ENCODE assay signal across 13 cellular contexts in genomic region chr4:173367946-173368345, GRCh38. TPM values are rescaled to one million over a fixed set of nuclear protein-coding genes. Genes with fewer than 3 reads are reported as not detected.
DNase-seq lines count a peak whose midpoint lies in the region; ATAC-seq lines count a peak whose summit lies in the region.
"Had no signal": no experiment of that assay in that cellular context is flagged by ENCODE, and none has a peak within 500 bp of the region (broad histone marks: within the 10 kb centered on the region; RNA-seq: fewer than 3 reads in every experiment).

No MANE protein-coding gene starts in this region.

- peaks cover 14% of the 10 kb centered on the region for H3K27me3 Mint-ChIP-seq in activated naive CD8-positive, alpha-beta T cell treated with anti-CD3 and anti-CD28 coated beads for 36 hours
- peaks cover 17% of the 10 kb centered on the region for H3K27me3 Mint-ChIP-seq in activated naive CD8-positive, alpha-beta T cell treated with anti-CD3 and anti-CD28 coated beads, Interleukin-2, amount 50 U/mL, for 24 hours

- H3K4me3 Mint-ChIP-seq in activated naive CD8-positive, alpha-beta T cell treated with anti-CD3 and anti-CD28 coated beads for 36 hours = peak overlapping the region; percentile 6
- H3K4me3 Mint-ChIP-seq in activated naive CD8-positive, alpha-beta T cell treated with anti-CD3 and anti-CD28 coated beads, Interleukin-2, amount 50 U/mL, for 24 hours = no peak overlapping the region
- H3K4me3 Mint-ChIP-seq: CD14-positive monocyte; stimulated activated memory B cell treated with anti-CD40 and anti-IgM and Interleukin-4, amounts not matched to agents 10 μg/mL and 1 μg/mL and 100 μg/mL, for 72 hours had no signal

- peak overlapping the region; percentile 2 for H3K27ac ChIP-seq in epithelial cell of prostate

- no peak for DNase-seq in activated naive CD8-positive, alpha-beta T cell treated with anti-CD3 and anti-CD28 coated beads for 36 hours
- DNase-seq in activated naive CD8-positive, alpha-beta T cell treated with anti-CD3 and anti-CD28 coated beads, Interleukin-2, amount 50 U/mL, for 24 hours = no peak
- DNase-seq in RPMI7951 (ENCODE audit: low read depth) = peak; percentile 62
- DNase-seq in epithelial cell of prostate (ENCODE audit: low read depth, low spot score) = no peak
- peak; percentile 36 for DNase-seq in superior temporal gyrus (ENCODE audit: extremely low spot score)
- no peak for DNase-seq in activated CD4-positive, CD25-positive, alpha-beta regulatory T cell (lab: John Stamatoyannopoulos, UW)
- DNase-seq in effector CD4-positive, alpha-beta T cell = no peak
- DNase-seq in G401 (ENCODE audit: low spot score) = no peak
- DNase-seq: activated CD4-positive, alpha-beta T cell treated with anti-CD3 and anti-CD28 coated beads for 4 hours; islet precursor cell had no signal

- H3K4me1 Mint-ChIP-seq in activated naive CD8-positive, alpha-beta T cell treated with anti-CD3 and anti-CD28 coated beads for 36 hours = peaks cover 21% of the 10 kb centered on the region
- peaks cover 31% of the 10 kb centered on the region for H3K4me1 Mint-ChIP-seq in activated naive CD8-positive, alpha-beta T cell treated with anti-CD3 and anti-CD28 coated beads, Interleukin-2, amount 50 U/mL, for 24 hours

- ATAC-seq in activated naive CD8-positive, alpha-beta T cell treated with anti-CD3 and anti-CD28 coated beads, Interleukin-2, amount 50 U/mL, for 24 hours = no peak
- ATAC-seq: stimulated activated memory B cell treated with anti-CD40 and anti-IgM and Interleukin-4, amounts not matched to agents 10 μg/mL and 1 μg/mL and 100 μg/mL, for 72 hours had no signal

- no peaks in the 10 kb centered on the region for H3K9me3 Mint-ChIP-seq in activated naive CD8-positive, alpha-beta T cell treated with anti-CD3 and anti-CD28 coated beads for 36 hours
- no peaks in the 10 kb centered on the region for H3K9me3 Mint-ChIP-seq in activated naive CD8-positive, alpha-beta T cell treated with anti-CD3 and anti-CD28 coated beads, Interleukin-2, amount 50 U/mL, for 24 hours
- H3K9me3 Mint-ChIP-seq: stimulated activated memory B cell treated with anti-CD40 and anti-IgM and Interleukin-4, amounts not matched to agents 10 μg/mL and 1 μg/mL and 100 μg/mL, for 72 hours had no signal

- H3K27ac Mint-ChIP-seq in activated naive CD8-positive, alpha-beta T cell treated with anti-CD3 and anti-CD28 coated beads for 36 hours = no peak overlapping the region
- H3K27ac Mint-ChIP-seq in activated naive CD8-positive, alpha-beta T cell treated with anti-CD3 and anti-CD28 coated beads, Interleukin-2, amount 50 U/mL, for 24 hours = no peak overlapping the region
- H3K27ac Mint-ChIP-seq: stimulated activated memory B cell treated with anti-CD40 and anti-IgM and Interleukin-4, amounts not matched to agents 10 μg/mL and 1 μg/mL and 100 μg/mL, for 72 hours had no signal

- H3K36me3 Mint-ChIP-seq in activated naive CD8-positive, alpha-beta T cell treated with anti-CD3 and anti-CD28 coated beads for 36 hours = peaks cover 8% of the 10 kb centered on the region
- H3K36me3 Mint-ChIP-seq in activated naive CD8-positive, alpha-beta T cell treated with anti-CD3 and anti-CD28 coated beads, Interleukin-2, amount 50 U/mL, for 24 hours (ENCODE audit: low read depth) = no peaks in the 10 kb centered on the region
- H3K36me3 Mint-ChIP-seq: CD14-positive monocyte; stimulated activated memory B cell treated with anti-CD40 and anti-IgM and Interleukin-4, amounts not matched to agents 10 μg/mL and 1 μg/mL and 100 μg/mL, for 72 hours had no signal

- in situ Hi-C loops in G401 (cut with HindIII; ENCODE audit: low sequenced_read_pairs) = no loop called here

RNA-seq across cellular contexts. Expression of gene SAP30, which starts 2.8 kb away (rescaled TPM):
- 10 to 100 TPM; 24.6 to 25.0 TPM for total RNA-seq in activated naive CD8-positive, alpha-beta T cell treated with anti-CD3 and anti-CD28 coated beads for 36 hours
- 54.4 and 67.5 TPM in 2 replicates for total RNA-seq in RPMI7951 (2014; rRNA removed; shearing (Covaris generic))
- 34.0 and 37.1 TPM in 2 replicates for total RNA-seq in G401 (2014; rRNA removed; shearing (Covaris generic))

RNA-seq across cellular contexts. Expression of gene SCRG1, which starts 31.0 kb away (rescaled TPM):
- not detected for total RNA-seq in activated naive CD8-positive, alpha-beta T cell treated with anti-CD3 and anti-CD28 coated beads for 36 hours
- 0.10 and 0.12 TPM in 2 replicates for total RNA-seq in RPMI7951 (2014; rRNA removed; shearing (Covaris generic))
- total RNA-seq in G401 (2014; rRNA removed; shearing (Covaris generic)) = not detected in 2 replicates
- total RNA-seq: dermis microvascular lymphatic vessel endothelial cell had no signal

RNA-seq across cellular contexts. Expression of gene HMGB2, which starts 33.8 kb away (rescaled TPM):
- total RNA-seq in activated naive CD8-positive, alpha-beta T cell treated with anti-CD3 and anti-CD28 coated beads for 36 hours = 100 to 1,000 TPM; 516 to 518 TPM
- total RNA-seq in RPMI7951 (2014; rRNA removed; shearing (Covaris generic)) = 254 and 259 TPM in 2 replicates
- 270 and 334 TPM in 2 replicates for total RNA-seq in G401 (2014; rRNA removed; shearing (Covaris generic))

Comparison
In these comparisons a context has a peak if more than half of its experiments do, and no peak if none do; other contexts are left out.
1. DNase-seq: peak in RPMI7951 (single experiment) and superior temporal gyrus (single experiment); none in activated naive CD8-positive, alpha-beta T cell treated with anti-CD3 and anti-CD28 coated beads for 36 hours (single experiment), activated naive CD8-positive, alpha-beta T cell treated with anti-CD3 and anti-CD28 coated beads, Interleukin-2, amount 50 U/mL, for 24 hours (single experiment), epithelial cell of prostate (single experiment), activated CD4-positive, CD25-positive, alpha-beta regulatory T cell (0 of 4), effector CD4-positive, alpha-beta T cell (single experiment) and G401 (single experiment).